ENCODE assay signal across 1 cellular context in the genomic region with DNA sequence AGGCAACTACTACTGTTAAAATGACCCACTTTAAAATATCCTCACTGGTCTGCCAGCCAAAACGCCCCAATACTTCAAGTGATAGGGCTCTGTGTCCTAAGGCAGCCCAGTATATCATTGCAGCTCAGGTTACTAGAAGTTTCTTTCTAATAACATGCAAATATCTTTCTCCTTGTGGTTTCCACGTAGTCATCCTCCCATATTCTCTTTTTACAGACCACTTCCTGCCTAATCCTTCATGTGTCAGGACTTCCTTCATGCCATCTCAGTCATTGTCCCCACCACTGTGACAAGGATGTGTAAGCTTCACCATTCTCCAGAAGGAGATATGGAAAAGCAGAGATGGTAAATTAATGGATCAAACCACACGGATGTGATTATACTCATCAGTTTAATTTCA.
TF ChIP-seq lines count a peak whose summit lies in the region.

No MANE protein-coding gene starts in this region.

TF ChIP-seq in IMR-90, 13 proteins besides CTCF, POLR2A, EP300 and RAD21 (continued from another document):
- TF ChIP-seq MXI1 (IDR thresholded peaks at IDR 0.05; ENCODE audit: borderline replicate concordance, low read depth, low read length) (no peak), FOS (IDR thresholded peaks at IDR 0.05; ENCODE audit: low read depth, low read length) (no peak), CEBPB (IDR thresholded peaks at IDR 0.05; ENCODE audit: low read depth, low read length) (no peak), BHLHE40 (IDR thresholded peaks at IDR 0.05; ENCODE audit: low read depth, low read length) (no peak)
